Comparison of ENCODE assay signal across 22 cellular contexts in the genomic region with DNA sequence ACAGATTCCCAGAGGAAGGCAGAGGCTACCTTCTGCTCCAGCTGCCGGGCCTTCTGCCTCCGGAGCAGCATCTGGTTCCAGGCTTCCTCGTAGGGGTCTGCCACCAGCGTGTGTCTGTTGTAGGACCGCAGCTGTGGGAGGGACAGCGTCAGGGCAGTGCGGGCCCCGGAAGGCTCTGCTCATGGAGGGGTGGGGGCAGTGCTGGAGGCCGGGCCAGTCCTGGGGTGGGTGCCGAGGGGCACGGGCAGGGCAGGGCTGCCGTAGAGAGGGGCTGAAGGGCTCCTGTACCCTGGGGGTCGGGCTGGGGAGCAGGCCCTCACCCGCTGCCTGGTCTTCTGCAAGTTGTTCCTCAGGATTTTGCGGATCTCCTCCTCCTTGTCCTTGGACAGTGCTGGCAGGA.
"Had no signal": no experiment of that assay in that cellular context is flagged by ENCODE, and none has a peak within 500 bp of the region (broad histone marks: within the 10 kb centered on the region; RNA-seq: fewer than 3 reads in every experiment).

No MANE protein-coding gene starts in this region.

- DNase-seq: cerebellar nuclear complex; dermis blood vessel endothelial cell; erythroblast; foreskin keratinocyte; head of caudate nucleus; hippocampal formation; left lung; lower lobe of right lung; mesenchymal stem cell; midbrain; sigmoid colon; stimulated activated CD4-positive, alpha-beta T cell treated with anti-CD3 and anti-CD28 coated beads, Interleukin-2, amount 100 ng/mL, for 24 hours; stimulated activated CD4-positive, alpha-beta T cell treated with anti-CD3 and anti-CD28 coated beads, Interleukin-4, amount 100 ng/mL, for 4 hours; stimulated activated naive CD4-positive, alpha-beta T cell; stomach; trophoblast cell had no signal

- H3K27me3 Mint-ChIP-seq: natural killer cell treated with Interleukin-12 subunit alpha and Interleukin-12 subunit beta and Interleukin-15 and Interleukin-18, amount 100 ng/mL, for 72 hours had no signal

- H3K9me3 ChIP-seq: left lung, lower lobe of right lung, neutrophil, sigmoid colon, stomach had no signal

- H3K27me3 ChIP-seq: foreskin keratinocyte, left lung, neutrophil, sigmoid colon, stomach had no signal

- H3K9me3 Mint-ChIP-seq: natural killer cell treated with Interleukin-12 subunit alpha and Interleukin-12 subunit beta and Interleukin-15 and Interleukin-18, amount 100 ng/mL, for 72 hours had no signal

- ATAC-seq: foreskin keratinocyte; left lung; lower lobe of right lung; natural killer cell treated with Interleukin-12 subunit alpha and Interleukin-12 subunit beta and Interleukin-15 and Interleukin-18, amount 100 ng/mL, for 72 hours had no signal

- H3K4me3 Mint-ChIP-seq: natural killer cell treated with Interleukin-12 subunit alpha and Interleukin-12 subunit beta and Interleukin-15 and Interleukin-18, amount 100 ng/mL, for 72 hours had no signal

- FAIRE-seq: colon, islet of Langerhans, urothelium cell line had no signal

- H3K27ac Mint-ChIP-seq: natural killer cell treated with Interleukin-12 subunit alpha and Interleukin-12 subunit beta and Interleukin-15 and Interleukin-18, amount 100 ng/mL, for 72 hours had no signal

- H3K27ac ChIP-seq: foreskin keratinocyte, left lung, neutrophil had no signal

- H3K4me3 ChIP-seq: left lung, lower lobe of right lung, sigmoid colon, skin epidermis, stomach had no signal

- H3K36me3 Mint-ChIP-seq: natural killer cell treated with Interleukin-12 subunit alpha and Interleukin-12 subunit beta and Interleukin-15 and Interleukin-18, amount 100 ng/mL, for 72 hours had no signal
